In genomic region chr4:77187231-77187630, GRCh38 we compare ENCODE assay signal across 25 cellular contexts. TPM values are rescaled to one million over a fixed set of nuclear protein-coding genes. Genes with fewer than 3 reads are reported as not detected.
DNase-seq lines count a peak whose midpoint lies in the region; ATAC-seq, FAIRE-seq and TF ChIP-seq lines count a peak whose summit lies in the region.
"Had no signal": no experiment of that assay in that cellular context is flagged by ENCODE, and none has a peak within 500 bp of the region (broad histone marks: within the 10 kb centered on the region; RNA-seq: fewer than 3 reads in every experiment).

No MANE protein-coding gene starts in this region.

- H3K9me2 ChIP-seq in OCI-LY7 (ENCODE audit: insufficient read depth, low read length) = no peaks in the 10 kb centered on the region

- no peak for TF ChIP-seq CTCF in OCI-LY7 (conservative IDR thresholded peaks at IDR 0.05; ENCODE audit: low read length)

- no TSS peak for BruUV-seq in OCI-LY7 (replicated peaks; lab: Mats Ljungman, UMichigan)

- H3K79me2 ChIP-seq in OCI-LY7 (ENCODE audit: insufficient read depth, low read depth, low read length) = no peaks in the 10 kb centered on the region

- CTCF ChIA-PET in OCI-LY7 (lab: Charles Lee; ENCODE audit: unreplicated experiment) = interaction anchor here (0.9 to 1.0 kb wide), 2 partner anchors 10 to 33 kb away, joined by 3 read pairs; no protein-coding TSS in a partner anchor

- no peak overlapping the region for H3K4me2 ChIP-seq in OCI-LY7 (ENCODE audit: low read length)
- H3K4me2 ChIP-seq: BLaER1 treated with 17β-estradiol and CSF1 and Interleukin-3, amounts not matched to agents 10 nM and 100 nM; GM23338 had no signal

- no peaks in the 10 kb centered on the region for H3K9me3 ChIP-seq in OCI-LY7 (ENCODE audit: low read length)
- H3K9me3 ChIP-seq: BLaER1 treated with 17β-estradiol and CSF1 and Interleukin-3, amounts not matched to agents 10 nM and 100 nM; gastroesophageal sphincter; right lobe of liver; testis had no signal

- intact Hi-C loops in OCI-LY7 (cut with micrococcal nuclease; ENCODE audit: unreplicated experiment) = no loop called here

- no peaks in the 10 kb centered on the region for H4K20me1 ChIP-seq in OCI-LY7 (ENCODE audit: insufficient read depth, low read length)
- H4K20me1 ChIP-seq: BLaER1 treated with 17β-estradiol and CSF1 and Interleukin-3, amounts not matched to agents 10 nM and 100 nM had no signal

- H2AFZ ChIP-seq in OCI-LY7 (ENCODE audit: low read length) = peak overlapping the region; percentile 63
- H2AFZ ChIP-seq: GM23338 had no signal

- no peak for ATAC-seq in GM19395 (IDR thresholded peaks at IDR 0.05; ENCODE audit: unreplicated experiment)
- no peak for ATAC-seq in HG03045 (IDR thresholded peaks at IDR 0.05; ENCODE audit: unreplicated experiment)
- ATAC-seq: activated CD4-positive, CD25-positive, alpha-beta regulatory T cell treated with anti-CD3 and anti-CD28 coated beads, Interleukin-2, amount 50 U/mL, for 24 hours; activated CD8-positive, alpha-beta T cell treated with anti-CD3 and anti-CD28 coated beads, Interleukin-2, amount 10 ng/mL, durations not matched to agents 7 days and 5 days; gastroesophageal sphincter; GM23338; K562; right lobe of liver; SK-N-SH treated with all-trans-retinoic acid at 6 μM for 48 hours had no signal

- H3K4me1 ChIP-seq in OCI-LY7 (ENCODE audit: insufficient read depth, low read length, poor library complexity, severe bottlenecking) = no peaks in the 10 kb centered on the region
- H3K4me1 ChIP-seq: gastroesophageal sphincter, right lobe of liver, testis had no signal

- no peak overlapping the region for H3K4me3 ChIP-seq in OCI-LY7 (ENCODE audit: low read depth, low read length, poor library complexity, severe bottlenecking)
- H3K4me3 ChIP-seq: BLaER1 treated with 17β-estradiol and CSF1 and Interleukin-3, amounts not matched to agents 10 nM and 100 nM; cardiac muscle cell; gastroesophageal sphincter; GM23338; K562; right lobe of liver; testis had no signal

- no peak overlapping the region for H3K27ac ChIP-seq in OCI-LY7 (ENCODE audit: low read depth, low read length, poor library complexity, severe bottlenecking)
- H3K27ac ChIP-seq: BLaER1 treated with 17β-estradiol and CSF1 and Interleukin-3, amounts not matched to agents 10 nM and 100 nM; cardiac muscle cell; gastroesophageal sphincter; right lobe of liver; RWPE1; testis had no signal

- POLR2A ChIA-PET in OCI-LY7 (lab: Charles Lee) = interaction anchor here (0.7 to 2.1 kb wide), 5 partner anchors 10 to 105 kb away, joined by 3 to 10 read pairs (median 3); no protein-coding TSS in a partner anchor

- peak; percentile 56 for DNase-seq in Ammon's horn (ENCODE audit: low spot score)
- DNase-seq in NCI-H1092 treated with DMSO at 0.1 percent for 48 hours (lab: John Stamatoyannopoulos, UW) = peak; percentile 59
- DNase-seq in OCI-LY7 (ENCODE audit: low spot score) = no peak
- DNase-seq in NCI-H2196 (lab: John Stamatoyannopoulos, UW; ENCODE audit: unreplicated experiment) = no peak
- DNase-seq in globus pallidus (ENCODE audit: low spot score) = no peak
- DNase-seq: activated CD8-positive, alpha-beta T cell treated with anti-CD3 and anti-CD28 coated beads, Interleukin-2, amount 10 ng/mL, durations not matched to agents 7 days and 5 days; activated T-cell treated with anti-CD3 and anti-CD28 coated beads, Interleukin-2, amount 50 U/mL, for 1 hour; effector CD4-positive, alpha-beta T cell; GDM1; kidney glomerular epithelial cell; mammary epithelial cell; right lobe of liver; T1000; testis had no signal

- peak; percentile 86 for FAIRE-seq in islet of Langerhans (lab: Jason Lieb, UNC)
- FAIRE-seq: K562 had no signal

- H3K36me3 ChIP-seq in OCI-LY7 (ENCODE audit: insufficient read depth, low read length) = no peaks in the 10 kb centered on the region
- H3K36me3 ChIP-seq: BLaER1 treated with 17β-estradiol and CSF1 and Interleukin-3, amounts not matched to agents 10 nM and 100 nM; cardiac muscle cell; gastroesophageal sphincter; right lobe of liver had no signal

RNA-seq across cellular contexts. Expression of gene CCNG2, which starts 30.2 kb away (rescaled TPM):
- total RNA-seq in OCI-LY7 (2014; rRNA removed; shearing (Covaris generic)) = 13.1 and 16.6 TPM in 2 replicates
- 87.4 and 104 TPM in 2 replicates for total RNA-seq in OCI-LY7 (2022)

Comparison
In these comparisons a context has a peak if more than half of its experiments do, and no peak if none do; other contexts are left out.
1. DNase-seq: peak in Ammon's horn (single experiment) and NCI-H1092 treated with DMSO at 0.1 percent for 48 hours (single experiment); none in OCI-LY7 (single experiment), NCI-H2196 (single experiment) and globus pallidus (single experiment).